Comparison of ENCODE assay signal across 17 cellular contexts in the genomic region with DNA sequence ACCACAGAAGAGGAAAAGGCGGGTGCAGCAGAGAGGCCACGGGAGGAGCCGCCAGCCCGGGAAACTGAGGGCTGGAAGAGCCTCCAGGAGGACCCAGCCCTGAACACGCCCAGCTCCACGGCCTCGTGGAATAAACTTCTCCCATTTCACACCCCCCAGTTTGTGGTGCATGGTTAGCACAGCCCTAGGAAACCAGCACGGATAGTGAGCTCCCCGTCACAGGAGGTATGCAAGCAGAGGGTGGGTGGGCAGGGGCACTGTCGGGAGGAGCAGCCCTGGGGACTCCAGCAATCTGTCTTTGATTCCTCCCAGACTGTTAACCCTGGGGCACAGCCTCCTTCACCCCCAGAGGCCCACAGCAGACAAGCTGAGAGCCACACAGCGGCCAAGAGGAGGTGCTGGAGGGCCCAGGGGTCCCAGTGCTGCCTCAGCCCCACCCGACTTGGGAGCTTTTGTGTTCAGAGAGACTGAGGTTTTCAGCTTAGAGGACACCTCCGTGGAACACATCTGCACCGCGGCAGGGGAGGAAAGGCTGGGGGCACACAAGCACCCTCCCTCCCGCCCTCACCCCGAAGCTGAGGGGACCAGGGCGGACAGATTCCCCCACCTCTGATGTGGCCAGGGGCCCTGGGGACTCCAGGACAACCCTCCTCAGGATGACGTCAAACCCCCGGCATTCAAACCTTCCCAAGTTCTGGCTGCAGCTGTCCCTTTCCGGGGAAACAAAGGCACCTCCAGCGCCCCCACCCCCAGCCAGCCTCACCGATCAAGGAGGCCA. TPM values are rescaled to one million over a fixed set of nuclear protein-coding genes. Genes with fewer than 3 reads are reported as not detected.
DNase-seq lines count a peak whose midpoint lies in the region; ATAC-seq and TF ChIP-seq lines count a peak whose summit lies in the region.
"Had no signal": no experiment of that assay in that cellular context is flagged by ENCODE, and none has a peak within 500 bp of the region (broad histone marks: within the 10 kb centered on the region; RNA-seq: fewer than 3 reads in every experiment).

No MANE protein-coding gene starts in this region.

- no peak for ATAC-seq in activated naive CD8-positive, alpha-beta T cell treated with anti-CD3 and anti-CD28 coated beads, Interleukin-2, amount 10 ng/mL, durations not matched to agents 7 days and 5 days (ENCODE audit: low read depth)
- ATAC-seq in GM21367 (IDR thresholded peaks at IDR 0.05; ENCODE audit: unreplicated experiment) = no peak
- ATAC-seq in body of pancreas = no peak
- ATAC-seq: left cardiac atrium had no signal

- TF ChIP-seq POLR2A in body of pancreas (IDR thresholded peaks at IDR 0.05) = no peak

- H3K9ac ChIP-seq in neuronal stem cell (ENCODE audit: low read depth, low read length, poor library complexity) = no peak overlapping the region

- no peak overlapping the region for H3K4me3 Mint-ChIP-seq in activated naive CD8-positive, alpha-beta T cell treated with anti-CD3 and anti-CD28 coated beads, Interleukin-2, amount 10 ng/mL, durations not matched to agents 7 days and 5 days

- H2AFZ ChIP-seq in neuronal stem cell (ENCODE audit: low read length) = no peak overlapping the region

- DNase-seq in activated gamma-delta T cell (lab: John Stamatoyannopoulos, UW) (peak; percentile 47), activated gamma-delta T cell treated with Interleukin-2 at 50 U/mL for 16 hours (no peak), EL (peak; percentile 23), neuronal stem cell (ENCODE audit: low spot score) (no peak), NCI-H2029 treated with DMSO at 0.1 percent for 48 hours (lab: John Stamatoyannopoulos, UW) (no peak), body of pancreas (no peak)
- DNase-seq in activated naive CD8-positive, alpha-beta T cell treated with anti-CD3 and anti-CD28 coated beads, Interleukin-2, amount 10 ng/mL, durations not matched to agents 7 days and 5 days = no peak
- DNase-seq: aorta, KG1, left cardiac atrium, MV-4-11 had no signal

- POLR2A ChIA-PET in activated naive CD8-positive, alpha-beta T cell treated with anti-CD3 and anti-CD28 coated beads, Interleukin-2, amount 10 ng/mL, durations not matched to agents 7 days and 5 days (lab: Charles Lee) = interaction anchor here (0.7 to 3.3 kb wide), 4 partner anchors 13 to 67 kb away, joined by 3 to 25 read pairs (median 10); partner anchors contain the start of gene ZC3H18

- H2AK5ac ChIP-seq in neuronal stem cell (ENCODE audit: low read depth, low read length) = peak overlapping the region; percentile 75

- H2BK120ac ChIP-seq in neuronal stem cell (ENCODE audit: low read depth, low read length) = no peak overlapping the region

- H3K27me3 ChIP-seq in neuronal stem cell (ENCODE audit: control insufficient read depth in 3 of 3, insufficient read depth in 3 of 3, low read depth in 1 of 3, low read length in 3 of 3) = peaks cover 0 to 50% (median 4%) of the 10 kb centered on the region in 3 experiments
- no peaks in the 10 kb centered on the region for H3K27me3 ChIP-seq in body of pancreas

- H3K4ac ChIP-seq in neuronal stem cell (ENCODE audit: low read length) = no peak overlapping the region

- peaks cover 25% of the 10 kb centered on the region for H3K4me1 Mint-ChIP-seq in activated naive CD8-positive, alpha-beta T cell treated with anti-CD3 and anti-CD28 coated beads, Interleukin-2, amount 10 ng/mL, durations not matched to agents 7 days and 5 days

- no peak overlapping the region for H3K4me2 ChIP-seq in neuronal stem cell (ENCODE audit: insufficient read depth, low read length, poor library complexity, severe bottlenecking)

- H2BK12ac ChIP-seq in neuronal stem cell (ENCODE audit: low read length) = no peak overlapping the region

- H3K9me3 ChIP-seq in neuronal stem cell (replicated peaks in 1 of 2; ENCODE audit: control insufficient read depth in 2 of 2, insufficient read depth in 1 of 2, low read depth in 1 of 2, low read length in 2 of 2) = peaks cover 0 to 1% of the 10 kb centered on the region in 2 donors
- H3K9me3 ChIP-seq in body of pancreas = no peaks in the 10 kb centered on the region

- H3K18ac ChIP-seq in neuronal stem cell (ENCODE audit: low read length) = peak overlapping the region; percentile 57

- H4K8ac ChIP-seq in neuronal stem cell (ENCODE audit: low read depth, low read length) = no peak overlapping the region

- H3K4me1 ChIP-seq in neuronal stem cell (ENCODE audit: control insufficient read depth in 2 of 2, insufficient read depth in 1 of 2, low read depth in 1 of 2, low read length in 2 of 2) (peaks cover 0 to 11% of the 10 kb centered on the region in 2 donors), body of pancreas (peaks cover 18% of the 10 kb centered on the region)

- H4K91ac ChIP-seq in neuronal stem cell (ENCODE audit: low read depth, low read length, poor library complexity) = no peak overlapping the region

- H2BK5ac ChIP-seq in neuronal stem cell (ENCODE audit: low read length) = peak overlapping the region; percentile 24

- peaks cover 33% of the 10 kb centered on the region for H3K27me3 Mint-ChIP-seq in activated naive CD8-positive, alpha-beta T cell treated with anti-CD3 and anti-CD28 coated beads, Interleukin-2, amount 10 ng/mL, durations not matched to agents 7 days and 5 days

- H3K36me3 ChIP-seq in neuronal stem cell (replicated peaks in 1 of 2; ENCODE audit: control insufficient read depth in 2 of 2, insufficient read depth in 2 of 2, low read length in 2 of 2) = peaks cover 9 to 23% of the 10 kb centered on the region in 2 donors
- peaks cover 0 to 5% of the 10 kb centered on the region in 2 donors for H3K36me3 ChIP-seq in body of pancreas (replicated peaks in 1 of 2; ENCODE audit: insufficient read depth in 1 of 2, low read depth in 2 of 2)

- WGBS in neuronal stem cell (ENCODE audit: extremely low coverage in 2 of 2, insufficient read length in 2 of 2, insufficient replicate concordance in 1 of 2), 2 donors = no CpG with 5 or more reads among the region's 23 CpGs
- WGBS in body of pancreas, 2 donors = 81 to 92% methylated on average over 14 to 23 of the region's 23 CpGs

- H3K4me3 ChIP-seq in neuronal stem cell (ENCODE audit: low read length in 2 of 2) (no peak overlapping the region), body of pancreas (no peak overlapping the region)

- peaks cover 2% of the 10 kb centered on the region for H3K36me3 Mint-ChIP-seq in activated naive CD8-positive, alpha-beta T cell treated with anti-CD3 and anti-CD28 coated beads, Interleukin-2, amount 10 ng/mL, durations not matched to agents 7 days and 5 days

- no peak overlapping the region for H3K14ac ChIP-seq in neuronal stem cell (ENCODE audit: low read length)

- H2BK15ac ChIP-seq in neuronal stem cell (ENCODE audit: low read length) = peak overlapping the region; percentile 75

- no peak for TF ChIP-seq CTCF in body of pancreas (IDR thresholded peaks at IDR 0.05)

- H3K79me1 ChIP-seq in neuronal stem cell (ENCODE audit: low read depth, low read length) = peaks cover 6% of the 10 kb centered on the region

- H3K23ac ChIP-seq in neuronal stem cell (ENCODE audit: low read depth, low read length, poor library complexity) = no peak overlapping the region

- H3K27ac Mint-ChIP-seq in activated naive CD8-positive, alpha-beta T cell treated with anti-CD3 and anti-CD28 coated beads, Interleukin-2, amount 10 ng/mL, durations not matched to agents 7 days and 5 days = peak overlapping the region; percentile 20
- H3K27ac Mint-ChIP-seq: mesothelial cell of epicardium had no signal

- no peaks in the 10 kb centered on the region for H3K9me3 Mint-ChIP-seq in activated naive CD8-positive, alpha-beta T cell treated with anti-CD3 and anti-CD28 coated beads, Interleukin-2, amount 10 ng/mL, durations not matched to agents 7 days and 5 days
- H3K9me3 Mint-ChIP-seq: mesothelial cell of epicardium had no signal

- intact Hi-C loops in body of pancreas (cut with DNase I) = no loop called here

- no peak overlapping the region for H3K27ac ChIP-seq in neuronal stem cell (replicated peaks; ENCODE audit: low read length)
- H3K27ac ChIP-seq in body of pancreas = no peak overlapping the region
- H3K27ac ChIP-seq: RWPE1 had no signal

RNA-seq across cellular contexts. Expression of gene IL17C, which starts 1.7 kb away (rescaled TPM):
- under 1 TPM in 1 of 2 experiments, not detected in 1; 0.68 TPM for total RNA-seq in activated naive CD8-positive, alpha-beta T cell treated with anti-CD3 and anti-CD28 coated beads, Interleukin-2, amount 10 ng/mL, durations not matched to agents 7 days and 5 days
- 0.06 TPM for polyA plus RNA-seq in neuronal stem cell (2013, experiment 1 of 2)
- 0.08 TPM for polyA plus RNA-seq in neuronal stem cell (2013, experiment 2 of 2)
- not detected for total RNA-seq in body of pancreas
- total RNA-seq: aorta, Daoy, fibroblast of lung, left cardiac atrium, mesothelial cell of epicardium, NCI-H460 had no signal
- polyA plus RNA-seq: aorta, fibroblast of lung had no signal

RNA-seq across cellular contexts. Expression of gene CYBA, which starts 14.2 kb away (rescaled TPM):
- total RNA-seq in activated naive CD8-positive, alpha-beta T cell treated with anti-CD3 and anti-CD28 coated beads, Interleukin-2, amount 10 ng/mL, durations not matched to agents 7 days and 5 days = 100 to 1,000 TPM; 505 to 513 TPM
- 74.4 TPM for polyA plus RNA-seq in neuronal stem cell (2013, experiment 1 of 2)
- 71.9 TPM for polyA plus RNA-seq in neuronal stem cell (2013, experiment 2 of 2)
- 100 to 1,000 TPM; 126 to 177 TPM for total RNA-seq in body of pancreas

RNA-seq across cellular contexts. Expression of gene MVD, which starts 26.2 kb away (rescaled TPM):
- total RNA-seq in activated naive CD8-positive, alpha-beta T cell treated with anti-CD3 and anti-CD28 coated beads, Interleukin-2, amount 10 ng/mL, durations not matched to agents 7 days and 5 days = 10 to 100 TPM; 80.7 to 84.2 TPM
- 50.0 TPM for polyA plus RNA-seq in neuronal stem cell (2013, experiment 1 of 2)
- polyA plus RNA-seq in neuronal stem cell (2013, experiment 2 of 2) = 51.3 TPM
- 10 to 100 TPM; 16.9 to 28.7 TPM for total RNA-seq in body of pancreas

RNA-seq across cellular contexts. Expression of gene SNAI3, which starts 49.6 kb away (rescaled TPM):
- total RNA-seq in activated naive CD8-positive, alpha-beta T cell treated with anti-CD3 and anti-CD28 coated beads, Interleukin-2, amount 10 ng/mL, durations not matched to agents 7 days and 5 days = 10 to 100 TPM; 14.4 to 15.0 TPM
- 0.50 TPM for polyA plus RNA-seq in neuronal stem cell (2013, experiment 1 of 2)
- 0.32 TPM for polyA plus RNA-seq in neuronal stem cell (2013, experiment 2 of 2)
- under 1 TPM in 1 of 2 donors, not detected in 1; 0.26 TPM for total RNA-seq in body of pancreas
- total RNA-seq: Daoy, NCI-H460 had no signal
- polyA plus RNA-seq: fibroblast of lung had no signal

Comparison
In these comparisons a context has a peak if more than half of its experiments do, and no peak if none do; other contexts are left out.
1. DNase-seq: peak in activated gamma-delta T cell (single experiment) and EL (single experiment); none in activated gamma-delta T cell treated with Interleukin-2 at 50 U/mL for 16 hours (single experiment), activated naive CD8-positive, alpha-beta T cell treated with anti-CD3 and anti-CD28 coated beads, Interleukin-2, amount 10 ng/mL, durations not matched to agents 7 days and 5 days (single experiment), neuronal stem cell (single experiment), NCI-H2029 treated with DMSO at 0.1 percent for 48 hours (single experiment) and body of pancreas (0 of 4).